Comparison of ENCODE assay signal across 7 cellular contexts in the genomic region with DNA sequence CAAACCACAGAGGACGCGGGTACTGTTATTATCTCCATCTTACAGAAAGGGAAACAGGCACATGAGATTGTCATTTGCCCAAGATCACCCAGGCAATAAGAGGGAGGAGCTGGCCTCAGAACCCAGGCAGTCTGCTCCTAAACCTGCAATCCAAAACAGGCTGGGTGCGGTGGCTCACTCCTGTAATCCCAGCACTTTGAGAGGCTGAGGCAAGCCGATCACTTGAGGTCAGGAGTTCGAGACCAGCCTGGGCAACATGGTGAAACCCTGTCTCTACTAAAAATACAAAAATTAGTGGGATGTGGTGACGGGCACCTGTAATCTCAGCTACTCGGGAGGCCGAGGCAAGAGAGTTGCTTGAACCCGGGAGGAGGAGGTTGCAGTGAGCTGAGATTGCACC. TPM values are rescaled to one million over a fixed set of nuclear protein-coding genes. Genes with fewer than 3 reads are reported as not detected.
"Had no signal": no experiment of that assay in that cellular context is flagged by ENCODE, and none has a peak within 500 bp of the region (broad histone marks: within the 10 kb centered on the region; RNA-seq: fewer than 3 reads in every experiment).

No MANE protein-coding gene starts in this region.

RNA-seq across cellular contexts. Expression of a gene that starts 5.2 kb away (rescaled TPM):
- total RNA-seq: natural killer cell, osteocyte, pulmonary artery endothelial cell, smooth muscle cell, urinary bladder, uterus had no signal
- polyA plus RNA-seq: neural cell, smooth muscle cell had no signal
